In genomic region chr16:27169511-27170071, GRCh38 we compare ENCODE assay signal across 1 cellular context.
TF ChIP-seq lines count a peak whose summit lies in the region.

No MANE protein-coding gene starts in this region.

TF ChIP-seq in GM23338, 12 proteins besides CTCF, POLR2A, EP300 and RAD21 (continued from another document):
- TF ChIP-seq ZNF114 (CRISPR knock-in tag; IDR thresholded peaks at IDR 0.05): no peak
- TF ChIP-seq ZNF331 (CRISPR knock-in tag; IDR thresholded peaks at IDR 0.05; ENCODE audit: low read depth): no peak
- TF ChIP-seq EZH2 (IDR thresholded peaks at IDR 0.05; ENCODE audit: low read depth, unreplicated experiment): no peak
- TF ChIP-seq CREB1 (CRISPR knock-in tag; IDR thresholded peaks at IDR 0.05; ENCODE audit: low read depth): no peak
